In the genomic region with DNA sequence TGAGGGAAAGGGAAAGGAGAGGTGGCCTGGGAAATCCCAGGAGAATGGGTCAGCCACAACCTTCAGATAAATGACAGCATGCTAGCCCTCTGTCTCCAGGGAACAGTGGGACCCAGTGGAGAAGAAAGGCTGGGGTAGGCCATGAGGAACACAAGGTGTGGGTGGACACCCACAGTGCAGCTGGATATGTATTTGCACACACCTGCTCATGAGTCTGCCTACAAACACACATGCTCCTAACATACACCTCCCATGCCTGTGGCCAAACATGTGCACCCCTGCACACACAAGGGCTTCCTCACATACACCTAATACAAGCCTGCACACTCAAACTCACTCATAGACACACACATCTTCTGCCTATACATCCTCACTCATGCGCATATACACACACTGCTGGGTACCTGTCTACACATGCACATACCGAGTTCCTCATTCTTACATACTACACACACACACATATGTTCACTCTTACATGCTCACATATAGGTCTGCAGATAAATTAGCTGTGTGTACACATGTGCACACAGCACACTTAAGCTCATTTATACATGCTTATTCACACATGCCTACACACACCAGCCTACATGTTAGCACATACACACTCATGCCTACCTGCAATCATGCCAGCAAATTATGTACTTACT, we compare ENCODE assay signal across 1 cellular context.
TF ChIP-seq lines count a peak whose summit lies in the region.

No MANE protein-coding gene starts in this region.

TF ChIP-seq in HCT116, 20 proteins besides CTCF, POLR2A, EP300 and RAD21:
- TF ChIP-seq ELF1 (IDR thresholded peaks at IDR 0.05; ENCODE audit: borderline replicate concordance, low read depth) (no peak), SIN3A (IDR thresholded peaks at IDR 0.05; ENCODE audit: low read depth) (no peak), CBX3 (IDR thresholded peaks at IDR 0.05; ENCODE audit: low read depth) (no peak)
- TF ChIP-seq, protein P1, sequence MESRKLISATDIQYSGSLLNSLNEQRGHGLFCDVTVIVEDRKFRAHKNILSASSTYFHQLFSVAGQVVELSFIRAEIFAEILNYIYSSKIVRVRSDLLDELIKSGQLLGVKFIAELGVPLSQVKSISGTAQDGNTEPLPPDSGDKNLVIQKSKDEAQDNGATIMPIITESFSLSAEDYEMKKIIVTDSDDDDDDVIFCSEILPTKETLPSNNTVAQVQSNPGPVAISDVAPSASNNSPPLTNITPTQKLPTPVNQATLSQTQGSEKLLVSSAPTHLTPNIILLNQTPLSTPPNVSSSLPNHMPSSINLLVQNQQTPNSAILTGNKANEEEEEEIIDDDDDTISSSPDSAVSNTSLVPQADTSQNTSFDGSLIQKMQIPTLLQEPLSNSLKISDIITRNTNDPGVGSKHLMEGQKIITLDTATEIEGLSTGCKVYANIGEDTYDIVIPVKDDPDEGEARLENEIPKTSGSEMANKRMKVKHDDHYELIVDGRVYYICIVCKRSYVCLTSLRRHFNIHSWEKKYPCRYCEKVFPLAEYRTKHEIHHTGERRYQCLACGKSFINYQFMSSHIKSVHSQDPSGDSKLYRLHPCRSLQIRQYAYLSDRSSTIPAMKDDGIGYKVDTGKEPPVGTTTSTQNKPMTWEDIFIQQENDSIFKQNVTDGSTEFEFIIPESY (IDR thresholded peaks at IDR 0.05; ENCODE audit: extremely low read depth, insufficient replicate concordance, low read length): no peak
TF ChIP-seq in HCT116: peak in this region for 0.
